ENCODE assay signal across 22 cellular contexts in genomic region chr10:72105675-72106074, GRCh38. TPM values are rescaled to one million over a fixed set of nuclear protein-coding genes. Genes with fewer than 3 reads are reported as not detected.
A peak's percentile ranks its signal among the peaks of the same experiment; 100 is the strongest.
DNase-seq lines count a peak whose midpoint lies in the region; ATAC-seq and TF ChIP-seq lines count a peak whose summit lies in the region.
"Had no signal": no experiment of that assay in that cellular context is flagged by ENCODE, and none has a peak within 500 bp of the region (broad histone marks: within the 10 kb centered on the region; RNA-seq: fewer than 3 reads in every experiment).

No MANE protein-coding gene starts in this region.

- H3K4me1 ChIP-seq in PC-9 (replicated peaks; ENCODE audit: insufficient read depth): peaks cover 53% of the 10 kb centered on the region
- H3K4me1 ChIP-seq: neural progenitor cell had no signal

- H3K27me3 Mint-ChIP-seq in activated CD4-positive, alpha-beta T cell treated with anti-CD3 and anti-CD28 coated beads, Interleukin-2, amount 10 ng/mL, durations not matched to agents 24 days and 14 days: no peaks in the 10 kb centered on the region
- no peaks in the 10 kb centered on the region for H3K27me3 Mint-ChIP-seq in stimulated activated memory B cell treated with anti-CD40 and anti-IgM and Interleukin-4, amounts not matched to agents 10 μg/mL and 1 μg/mL and 100 μg/mL, for 72 hours

- H3K4me1 Mint-ChIP-seq in activated CD4-positive, alpha-beta T cell treated with anti-CD3 and anti-CD28 coated beads, Interleukin-2, amount 10 ng/mL, durations not matched to agents 24 days and 14 days: peaks cover 62% of the 10 kb centered on the region
- peaks cover 39% of the 10 kb centered on the region for H3K4me1 Mint-ChIP-seq in stimulated activated memory B cell treated with anti-CD40 and anti-IgM and Interleukin-4, amounts not matched to agents 10 μg/mL and 1 μg/mL and 100 μg/mL, for 72 hours

- DNase-seq in activated CD4-positive, alpha-beta T cell treated with anti-CD3 and anti-CD28 coated beads, Interleukin-2, amount 10 ng/mL, durations not matched to agents 24 days and 14 days: no peak
- no peak for DNase-seq in activated CD4-positive, alpha-beta T cell treated with anti-CD3 and anti-CD28 coated beads for 4 hours
- DNase-seq in PC-9: no peak
- DNase-seq in caudate nucleus (lab: John Stamatoyannopoulos, UW): no peak
- DNase-seq in pons (ENCODE audit: low spot score): peak; percentile 46
- no peak for DNase-seq in stimulated activated CD4-positive, alpha-beta T cell treated with anti-CD3 and anti-CD28 coated beads, Interleukin-12 subunit alpha, Interleukin-12 subunit beta, amount 100 ng/mL, for 4 hours
- no peak for DNase-seq in activated CD8-positive, alpha-beta memory T cell treated with anti-CD3 and anti-CD28 coated beads, Interleukin-2, amount 50 U/mL, for 4 hours
- DNase-seq: activated CD4-positive, alpha-beta T cell treated with anti-CD3 and anti-CD28 coated beads for 48 hours; brain microvascular endothelial cell; esophagus squamous epithelium; HFFc6; mesenchymal stem cell; NCI-H1694; NCI-H510A treated with DMSO at 0.1 percent for 48 hours; SJCRH30; stimulated activated CD4-positive, alpha-beta T cell treated with anti-CD3 and anti-CD28 coated beads, Interleukin-4, amount 100 ng/mL, for 1 hour; T1000; upper lobe of right lung had no signal

- no peak for ATAC-seq in stimulated activated memory B cell treated with anti-CD40 and anti-IgM and Interleukin-4, amounts not matched to agents 10 μg/mL and 1 μg/mL and 100 μg/mL, for 72 hours
- ATAC-seq: A549, upper lobe of right lung had no signal

- no peak overlapping the region for H3K4me3 Mint-ChIP-seq in activated CD4-positive, alpha-beta T cell treated with anti-CD3 and anti-CD28 coated beads, Interleukin-2, amount 10 ng/mL, durations not matched to agents 24 days and 14 days
- H3K4me3 Mint-ChIP-seq in stimulated activated memory B cell treated with anti-CD40 and anti-IgM and Interleukin-4, amounts not matched to agents 10 μg/mL and 1 μg/mL and 100 μg/mL, for 72 hours: no peak overlapping the region
- H3K4me3 Mint-ChIP-seq: HFFc6, neural progenitor cell had no signal

- peak overlapping the region; percentile 34 for H3K27ac Mint-ChIP-seq in activated CD4-positive, alpha-beta T cell treated with anti-CD3 and anti-CD28 coated beads, Interleukin-2, amount 10 ng/mL, durations not matched to agents 24 days and 14 days
- H3K27ac Mint-ChIP-seq in stimulated activated memory B cell treated with anti-CD40 and anti-IgM and Interleukin-4, amounts not matched to agents 10 μg/mL and 1 μg/mL and 100 μg/mL, for 72 hours: no peak overlapping the region
- H3K27ac Mint-ChIP-seq: HFFc6 had no signal

- H3K4me2 ChIP-seq in PC-9: no peak overlapping the region
- H3K4me2 ChIP-seq: A549, neural progenitor cell had no signal

- POLR2A ChIA-PET in PC-9 (lab: Charles Lee; ENCODE audit: unreplicated experiment): no interaction called here

- H3K27ac ChIP-seq in PC-9 (peak overlapping the region; percentile 88), caudate nucleus (ENCODE audit: low read depth, low read length) (peak overlapping the region; percentile 88)
- H3K27ac ChIP-seq: A549, brain microvascular endothelial cell, esophagus squamous epithelium, neural progenitor cell, SJCRH30, upper lobe of right lung had no signal

- no TSS peak for BruUV-seq in PC-9 (replicated peaks; lab: Mats Ljungman, UMichigan)

- no peaks in the 10 kb centered on the region for H3K9me3 Mint-ChIP-seq in activated CD4-positive, alpha-beta T cell treated with anti-CD3 and anti-CD28 coated beads, Interleukin-2, amount 10 ng/mL, durations not matched to agents 24 days and 14 days
- no peaks in the 10 kb centered on the region for H3K9me3 Mint-ChIP-seq in stimulated activated memory B cell treated with anti-CD40 and anti-IgM and Interleukin-4, amounts not matched to agents 10 μg/mL and 1 μg/mL and 100 μg/mL, for 72 hours
- H3K9me3 Mint-ChIP-seq: activated T-helper 2 cell treated with anti-CD3 and anti-CD28 coated beads, Interferon-gamma antibody, Interleukin-2, Interleukin-4, amounts not matched to agents 10 μg/mL and 5 μg/mL and 100 μg/mL, durations not matched to agents 14 hours and 24 hours and 36 hours; HFFc6; neural progenitor cell had no signal

- no peaks in the 10 kb centered on the region for H3K27me3 ChIP-seq in PC-9 (ENCODE audit: insufficient read depth, low read depth)
- H3K27me3 ChIP-seq: brain microvascular endothelial cell, esophagus squamous epithelium, neural progenitor cell, SJCRH30, upper lobe of right lung had no signal

- no peak overlapping the region for H2AFZ ChIP-seq in PC-9
- H2AFZ ChIP-seq: neural progenitor cell had no signal

- H3K36me3 ChIP-seq in PC-9 (ENCODE audit: low read depth): peaks cover 4% of the 10 kb centered on the region; the same call in 1 of the 2 replicates
- H3K36me3 ChIP-seq: neural progenitor cell had no signal

- H3K79me2 ChIP-seq in PC-9 (ENCODE audit: low read depth): peaks cover 7% of the 10 kb centered on the region; the same call in 1 of the 2 replicates

- intact Hi-C loops in activated CD4-positive, alpha-beta T cell treated with anti-CD3 and anti-CD28 coated beads, Interleukin-2, amount 10 ng/mL, durations not matched to agents 24 days and 14 days (cut with micrococcal nuclease): no loop called here
- intact Hi-C loops in PC-9 (cut with micrococcal nuclease; ENCODE audit: unreplicated experiment): no loop called here

- peaks cover 40% of the 10 kb centered on the region for H3K36me3 Mint-ChIP-seq in activated CD4-positive, alpha-beta T cell treated with anti-CD3 and anti-CD28 coated beads, Interleukin-2, amount 10 ng/mL, durations not matched to agents 24 days and 14 days (ENCODE audit: low read depth)
- H3K36me3 Mint-ChIP-seq in stimulated activated memory B cell treated with anti-CD40 and anti-IgM and Interleukin-4, amounts not matched to agents 10 μg/mL and 1 μg/mL and 100 μg/mL, for 72 hours: peaks cover 56% of the 10 kb centered on the region

- no peak for TF ChIP-seq CTCF in PC-9 (conservative IDR thresholded peaks at IDR 0.05)

- CTCF ChIA-PET in PC-9 (lab: Charles Lee): no interaction called here

- no peaks in the 10 kb centered on the region for H3K9me2 ChIP-seq in PC-9 (ENCODE audit: insufficient read depth)

- peaks cover 50% of the 10 kb centered on the region for H3F3A ChIP-seq in PC-9 (ENCODE audit: insufficient read depth, low read depth)

- H4K20me1 ChIP-seq in PC-9 (ENCODE audit: insufficient read depth): no peaks in the 10 kb centered on the region

- H3K4me3 ChIP-seq in PC-9: no peak overlapping the region
- H3K4me3 ChIP-seq: A549, esophagus squamous epithelium, neural progenitor cell, SJCRH30, upper lobe of right lung had no signal

- H3K9me3 ChIP-seq in PC-9 (ENCODE audit: insufficient read depth, low read depth): no peaks in the 10 kb centered on the region
- H3K9me3 ChIP-seq: A549, esophagus squamous epithelium, SJCRH30, upper lobe of right lung had no signal

RNA-seq across cellular contexts. Expression of gene SPOCK2, which starts 17.3 kb away (rescaled TPM):
- 104 and 106 TPM in 2 replicates for total RNA-seq in activated CD4-positive, alpha-beta T cell treated with anti-CD3 and anti-CD28 coated beads, Interleukin-2, amount 10 ng/mL, durations not matched to agents 24 days and 14 days
- 4.2 and 5.3 TPM in 2 replicates for total RNA-seq in PC-9 (2021)
- total RNA-seq: HFFc6 had no signal

Comparison
In these comparisons a context has a peak if more than half of its experiments do, and no peak if none do; other contexts are left out.
1. RNA of gene SPOCK2, which starts 17.3 kb away (total RNA-seq): 104 to 106 TPM in activated CD4-positive, alpha-beta T cell treated with anti-CD3 and anti-CD28 coated beads, Interleukin-2, amount 10 ng/mL, durations not matched to agents 24 days and 14 days; 4.2 to 5.3 TPM in PC-9; every median in the first group is over 10 times any median in the second.